9 cellular contexts compared by ENCODE assay signal in genomic region chr15:75694241-75695182, GRCh38. TPM values are rescaled to one million over a fixed set of nuclear protein-coding genes. Genes with fewer than 3 reads are reported as not detected.
A peak's percentile ranks its signal among the peaks of the same experiment; 100 is the strongest.
DNase-seq lines count a peak whose midpoint lies in the region; ATAC-seq, FAIRE-seq and TF ChIP-seq lines count a peak whose summit lies in the region.
"Had no signal": no experiment of that assay in that cellular context is flagged by ENCODE, and none has a peak within 500 bp of the region (broad histone marks: within the 10 kb centered on the region; RNA-seq: fewer than 3 reads in every experiment).

No MANE protein-coding gene starts in this region.

- H4K20me1 ChIP-seq in H1 (replicated peaks in 1 of 2; ENCODE audit: control insufficient read depth in 1 of 2, insufficient read depth in 2 of 2, low read length in 2 of 2), result no peaks in the 10 kb centered on the region

- no peak overlapping the region for H4K91ac ChIP-seq in H1 (replicated peaks; ENCODE audit: insufficient read length, low read length)

- peak overlapping the region; percentile 72; the same call in 1 of the 2 replicates for H2BK15ac ChIP-seq in H1 (ENCODE audit: low read length)

- ATAC-seq in memory B cell (ENCODE audit: low read depth) (peak; percentile 36), GM19452 (IDR thresholded peaks at IDR 0.05; ENCODE audit: unreplicated experiment) (no peak), GM21528 (IDR thresholded peaks at IDR 0.05; ENCODE audit: low FRiP score, unreplicated experiment) (no peak)

- POLR2A ChIA-PET in H1 (lab: Charles Lee; ENCODE audit: partially characterized antibody), result interaction anchor here (0.9 to 1.5 kb wide), 4 partner anchors 13 to 34 kb away, joined by 3 read pairs; no protein-coding TSS in a partner anchor

- FAIRE-seq in H1 (lab: Jason Lieb, UNC), result no peak

- no peaks in the 10 kb centered on the region for H3K23me2 ChIP-seq in H1 (ENCODE audit: low read depth, low read length)

- H2BK12ac ChIP-seq in H1 (ENCODE audit: low read depth, low read length), result peak overlapping the region; percentile 50; the same call in 1 of the 2 replicates

- CTCF ChIA-PET in H1 (lab: Charles Lee; ENCODE audit: partially characterized antibody), result interaction anchor here (0.7 to 4.0 kb wide), 10 partner anchors 10 to 326 kb away, joined by 3 to 24 read pairs (median 4); partner anchors contain the start of gene MAN2C1

- TF ChIP-seq EP300 in H1 (IDR thresholded peaks at IDR 0.05; ENCODE audit: borderline replicate concordance in 1 of 2, low read depth in 2 of 2, low read length in 2 of 2), result no peak

- H3K9me3 Mint-ChIP-seq in memory B cell (no peaks in the 10 kb centered on the region), type B pancreatic cell (no peaks in the 10 kb centered on the region)

- H3K4me3 ChIP-seq in H1 (ENCODE audit: extremely low read depth in 1 of 4, insufficient read depth in 2 of 4, low read depth in 3 of 4, low read length in 4 of 4), result no peak overlapping the region
- H3K4me3 ChIP-seq: SK-N-MC had no signal

- peak; percentile 56 for DNase-seq in COLO829 (ENCODE audit: low spot score)
- DNase-seq in HK-2 (ENCODE audit: unreplicated experiment), result peak; percentile 72
- DNase-seq in RKO (ENCODE audit: low spot score), result peak; percentile 70
- DNase-seq in H1 (ENCODE audit: low read depth in 1 of 2, low spot score in 2 of 2), result peak in 1 of 2 experiments; percentile 75
- no peak for DNase-seq in memory B cell (ENCODE audit: low spot score in 2 of 2)
- DNase-seq in type B pancreatic cell (ENCODE audit: extremely low spot score, unreplicated experiment), result no peak

- H2BK120ac ChIP-seq in H1 (replicated peaks; ENCODE audit: low read depth, low read length), result no peak overlapping the region

- TF ChIP-seq CTCF in H1 (IDR thresholded peaks at IDR 0.05; ENCODE audit: control extremely low read depth in 1 of 3, insufficient read depth in 1 of 3, low read depth in 1 of 3, low read length in 3 of 3) (peak; percentile 14 to 46 (median 26)), type B pancreatic cell (conservative IDR thresholded peaks at IDR 0.05) (peak; percentile 50)

- no peak for TF ChIP-seq POLR2A in H1 (IDR thresholded peaks at IDR 0.05; ENCODE audit: control extremely low read depth in 1 of 2, low read depth in 2 of 2, low read length in 2 of 2)

- H4K5ac ChIP-seq in H1 (ENCODE audit: insufficient read length, low read depth, low read length), result peak overlapping the region; percentile 13

- no peaks in the 10 kb centered on the region for H3K79me2 ChIP-seq in H1 (ENCODE audit: control insufficient read depth in 1 of 2, insufficient read depth in 2 of 2, low read length in 2 of 2)

- H3K23ac ChIP-seq in H1 (ENCODE audit: insufficient read length), result no peak overlapping the region

- H2BK20ac ChIP-seq in H1 (ENCODE audit: low read length), result no peak overlapping the region

- no peak overlapping the region for H3K4ac ChIP-seq in H1 (replicated peaks; ENCODE audit: insufficient read length, low read depth, low read length)

- H3K14ac ChIP-seq in H1 (ENCODE audit: insufficient read length), result no peak overlapping the region

- no peaks in the 10 kb centered on the region for H3K27me3 ChIP-seq in H1 (replicated peaks in 1 of 4; ENCODE audit: control insufficient read depth in 3 of 4, extremely low read depth in 1 of 4, insufficient read depth in 3 of 4, low read length in 3 of 4)

- H3K36me3 ChIP-seq in H1 (ENCODE audit: control insufficient read depth in 2 of 4, insufficient read depth in 4 of 4, low read length in 3 of 4), result no peaks in the 10 kb centered on the region

- H3K27ac ChIP-seq in H1 (ENCODE audit: low read depth, low read length), result no peak overlapping the region
- H3K27ac ChIP-seq: SK-N-MC had no signal

- peaks cover 8 to 22% (median 13%) of the 10 kb centered on the region in 4 experiments for H3K4me1 ChIP-seq in H1 (replicated peaks in 1 of 4; ENCODE audit: control insufficient read depth in 3 of 4, insufficient read depth in 4 of 4, low read length in 3 of 4)

- H3K4me1 Mint-ChIP-seq in memory B cell (peaks cover 31% of the 10 kb centered on the region), type B pancreatic cell (ENCODE audit: unreplicated experiment) (peaks cover 26% of the 10 kb centered on the region)

- H3K36me3 Mint-ChIP-seq in memory B cell, result no peaks in the 10 kb centered on the region
- H3K36me3 Mint-ChIP-seq in type B pancreatic cell, result no peaks in the 10 kb centered on the region

- H3K79me1 ChIP-seq in H1 (ENCODE audit: low read depth, low read length), result no peaks in the 10 kb centered on the region

- no peak overlapping the region for H3K56ac ChIP-seq in H1 (replicated peaks; ENCODE audit: insufficient read length, low read depth, low read length)

- H2AK5ac ChIP-seq in H1 (ENCODE audit: low read depth, low read length), result no peak overlapping the region; the same call in 1 of the 2 replicates

- H3K27ac Mint-ChIP-seq in memory B cell, result peak overlapping the region; percentile 6
- H3K27ac Mint-ChIP-seq in type B pancreatic cell, result no peak overlapping the region

- H3K27me3 Mint-ChIP-seq in memory B cell (peaks cover 7% of the 10 kb centered on the region), type B pancreatic cell (peaks cover 11% of the 10 kb centered on the region)

- no peak overlapping the region for H3K4me3 Mint-ChIP-seq in memory B cell
- H3K4me3 Mint-ChIP-seq in type B pancreatic cell, result no peak overlapping the region

- peak overlapping the region; percentile 40 for H3K18ac ChIP-seq in H1 (ENCODE audit: extremely low read depth, low read length)

- H3K9ac ChIP-seq in H1 (replicated peaks in 1 of 4; ENCODE audit: extremely low read depth in 1 of 4, low read depth in 3 of 4, low read length in 3 of 4), result no peak overlapping the region

- WGBS in H1 (ENCODE audit: extremely low coverage in 1 of 2, insufficient coverage in 1 of 2, insufficient read length in 1 of 2, insufficient replicate concordance in 2 of 2, low coverage in 1 of 2, low lambda C conversion rate in 2 of 2, missing lambda C conversion rate in 1 of 2), 2 experiments, result 79% methylated on average over 20 of the region's 20 CpGs; no CpG with 5 or more reads in 1 of the 2 experiments

- no peak overlapping the region; a peak in 1 of 4 replicates for H3K4me2 ChIP-seq in H1 (ENCODE audit: insufficient read depth in 1 of 2, low read depth in 2 of 2, low read length in 2 of 2)

- TF ChIP-seq RAD21 in H1 (IDR thresholded peaks at IDR 0.05 in 1 of 2, conservative IDR thresholded peaks at IDR 0.05 in 1 of 2; ENCODE audit: low read depth in 2 of 2, low read length in 2 of 2), result peak in 1 of 2 experiments; percentile 35; a peak in 3 of 4 replicates

- H2BK5ac ChIP-seq in H1 (ENCODE audit: low read depth, low read length), result peak overlapping the region; percentile 85; the same call in 1 of the 2 replicates

- no peak overlapping the region for H4K8ac ChIP-seq in H1 (ENCODE audit: extremely low read depth, insufficient read depth, low read length)

- H3K9me3 ChIP-seq in H1 (ENCODE audit: insufficient read depth in 2 of 2, low read depth in 1 of 2, low read length in 1 of 2), result no peaks in the 10 kb centered on the region

- H2AFZ ChIP-seq in H1 (ENCODE audit: low read length), result 0 out of 2 replicates have a peak overlapping the region, but pooled peaks have one; percentile 36

TF ChIP-seq in H1, 55 proteins besides CTCF, POLR2A, EP300 and RAD21:
- TF ChIP-seq POLR2AphosphoS5 (IDR thresholded peaks at IDR 0.05; ENCODE audit: low read depth, low read length) (no peak), SIN3A (conservative IDR thresholded peaks at IDR 0.05 in 1 of 2, IDR thresholded peaks at IDR 0.05 in 1 of 2; ENCODE audit: low read depth in 1 of 2, low read length in 2 of 2) (no peak), MAX (IDR thresholded peaks at IDR 0.05) (peak; percentile 32; the same call in 1 of the 2 replicates), TCF12 (IDR thresholded peaks at IDR 0.05; ENCODE audit: low read depth, low read length) (0 out of 2 replicates have a peak, but pooled peaks have one; percentile 18), EGR1 (IDR thresholded peaks at IDR 0.05; ENCODE audit: borderline replicate concordance, low read depth, low read length) (peak; percentile 76)

RNA-seq across cellular contexts. Expression of gene CSPG4, which starts 18.1 kb away (rescaled TPM):
- 3.0 and 3.2 TPM in 2 replicates for total RNA-seq in H1 (2021; fragmentation: NEBNext Ultra II Directional; extraction: Animal tissue kit (Norgen Biotek cat#: 25700))
- 1.4 and 1.9 TPM in 2 replicates for polyA plus RNA-seq in H1 (2011; rRNA removed)
- polyA plus RNA-seq in H1 (2011; cell fraction: cytosol; rRNA removed), result 1.0 TPM
- 4.7 TPM for polyA plus RNA-seq in H1 (2011; cell fraction: nucleus; rRNA removed)
- polyA plus RNA-seq in H1 (2012, experiment 1 of 2), result 1.5 to 3.6 TPM (median 2.6 TPM) in 4 replicates
- 1.6 TPM for polyA plus RNA-seq in H1 (2012, experiment 2 of 2)
- 3.1 TPM for polyA plus RNA-seq in H1 (2013, experiment 1 of 2)
- 2.0 TPM for polyA plus RNA-seq in H1 (2013, experiment 2 of 2)
- polyA minus RNA-seq in H1 (2011; rRNA and poly(A)+ RNA removed), result 2.5 and 3.3 TPM in 2 replicates
- 2.3 TPM for polyA minus RNA-seq in H1 (2011; cell fraction: cytosol; rRNA and poly(A)+ RNA removed)
- polyA minus RNA-seq in H1 (2011; cell fraction: nucleus; rRNA and poly(A)+ RNA removed), result 3.6 TPM
- total RNA-seq in type B pancreatic cell (ENCODE audit: low replicate concordance), result 0.19 and 7.3 TPM in 2 replicates

RNA-seq across cellular contexts. Expression of gene SNX33, which starts 46.8 kb away (rescaled TPM):
- total RNA-seq in H1 (2021; fragmentation: NEBNext Ultra II Directional; extraction: Animal tissue kit (Norgen Biotek cat#: 25700)), result 22.9 and 24.8 TPM in 2 replicates
- polyA plus RNA-seq in H1 (2011; rRNA removed), result 14.3 and 15.7 TPM in 2 replicates
- polyA plus RNA-seq in H1 (2011; cell fraction: cytosol; rRNA removed), result 11.5 TPM
- polyA plus RNA-seq in H1 (2011; cell fraction: nucleus; rRNA removed), result 25.7 TPM
- polyA plus RNA-seq in H1 (2012, experiment 1 of 2), result 17.5 to 20.7 TPM (median 18.6 TPM) in 4 replicates
- 13.9 TPM for polyA plus RNA-seq in H1 (2012, experiment 2 of 2)
- 10.5 TPM for polyA plus RNA-seq in H1 (2013, experiment 1 of 2)
- polyA plus RNA-seq in H1 (2013, experiment 2 of 2), result 11.4 TPM
- polyA minus RNA-seq in H1 (2011; rRNA and poly(A)+ RNA removed), result 21.0 and 25.5 TPM in 2 replicates
- polyA minus RNA-seq in H1 (2011; cell fraction: cytosol; rRNA and poly(A)+ RNA removed), result 17.4 TPM
- 21.6 TPM for polyA minus RNA-seq in H1 (2011; cell fraction: nucleus; rRNA and poly(A)+ RNA removed)
- total RNA-seq in type B pancreatic cell (ENCODE audit: low replicate concordance), result 24.9 and 34.3 TPM in 2 replicates

RNA-seq across cellular contexts. Expression of gene IMP3, which starts 54.5 kb away (rescaled TPM):
- total RNA-seq in H1 (2021; fragmentation: NEBNext Ultra II Directional; extraction: Animal tissue kit (Norgen Biotek cat#: 25700)), result 114 and 122 TPM in 2 replicates
- 273 and 278 TPM in 2 replicates for polyA plus RNA-seq in H1 (2011; rRNA removed)
- 193 TPM for polyA plus RNA-seq in H1 (2011; cell fraction: cytosol; rRNA removed)
- polyA plus RNA-seq in H1 (2011; cell fraction: nucleus; rRNA removed), result 91.6 TPM
- 105 to 122 TPM (median 110 TPM) in 4 replicates for polyA plus RNA-seq in H1 (2012, experiment 1 of 2)
- 139 TPM for polyA plus RNA-seq in H1 (2012, experiment 2 of 2)
- polyA plus RNA-seq in H1 (2013, experiment 1 of 2), result 117 TPM
- polyA plus RNA-seq in H1 (2013, experiment 2 of 2), result 117 TPM
- polyA minus RNA-seq in H1 (2011; rRNA and poly(A)+ RNA removed), result 22.0 and 25.5 TPM in 2 replicates
- polyA minus RNA-seq in H1 (2011; cell fraction: cytosol; rRNA and poly(A)+ RNA removed), result 48.7 TPM
- polyA minus RNA-seq in H1 (2011; cell fraction: nucleus; rRNA and poly(A)+ RNA removed), result 73.3 TPM
- total RNA-seq in type B pancreatic cell (ENCODE audit: low replicate concordance), result 68.4 and 75.2 TPM in 2 replicates

Comparison
In these comparisons a context has a peak if more than half of its experiments do, and no peak if none do; other contexts are left out.
1. DNase-seq: peak in COLO829 (single experiment), HK-2 (single experiment) and RKO (single experiment); none in memory B cell (0 of 2) and type B pancreatic cell (single experiment).